In the genomic region with DNA sequence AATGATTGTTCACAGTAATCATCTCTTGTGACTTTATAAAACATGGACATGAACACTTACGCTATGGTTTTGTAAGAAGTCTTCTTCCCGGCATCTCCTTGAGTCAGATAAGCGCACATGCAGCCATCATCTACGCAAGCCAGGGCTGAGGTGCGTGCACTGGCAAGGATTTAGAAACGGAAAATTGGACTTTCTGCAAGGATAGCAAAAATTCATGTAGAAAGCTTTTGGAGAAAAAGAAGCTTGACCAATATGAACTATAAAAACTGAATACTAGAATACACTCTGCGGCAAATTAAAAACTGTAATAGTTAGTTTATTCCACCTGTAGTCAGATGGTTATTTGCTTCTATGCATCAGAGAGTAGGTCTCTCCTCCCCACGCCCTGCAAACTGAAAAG, we compare ENCODE assay signal across 2 cellular contexts.
A peak's percentile ranks its signal among the peaks of the same experiment; 100 is the strongest.
TF ChIP-seq lines count a peak whose summit lies in the region.

No MANE protein-coding gene starts in this region.

TF ChIP-seq in HepG2, 621 proteins besides CTCF, POLR2A, EP300 and RAD21:
- TF ChIP-seq MAFK (conservative IDR thresholded peaks at IDR 0.05 in 1 of 2, IDR thresholded peaks at IDR 0.05 in 1 of 2; ENCODE audit: low read length in 2 of 2): peak; percentile 29 to 69; a peak in 3 of 4 replicates
- peak; percentile 53 for TF ChIP-seq MAFF (IDR thresholded peaks at IDR 0.05; ENCODE audit: low read depth, low read length)
- TF ChIP-seq ZSCAN31 (CRISPR knock-in tag; IDR thresholded peaks at IDR 0.05; ENCODE audit: low read depth): no peak
- TF ChIP-seq POLR2G (IDR thresholded peaks at IDR 0.05; ENCODE audit: low read depth, low read length): no peak
- TF ChIP-seq TAF15 (IDR thresholded peaks at IDR 0.05; ENCODE audit: low read depth, low read length, poor library complexity, severe bottlenecking): no peak
- TF ChIP-seq ZNF768 (CRISPR knock-in tag; IDR thresholded peaks at IDR 0.05): no peak
- TF ChIP-seq, protein P1, sequence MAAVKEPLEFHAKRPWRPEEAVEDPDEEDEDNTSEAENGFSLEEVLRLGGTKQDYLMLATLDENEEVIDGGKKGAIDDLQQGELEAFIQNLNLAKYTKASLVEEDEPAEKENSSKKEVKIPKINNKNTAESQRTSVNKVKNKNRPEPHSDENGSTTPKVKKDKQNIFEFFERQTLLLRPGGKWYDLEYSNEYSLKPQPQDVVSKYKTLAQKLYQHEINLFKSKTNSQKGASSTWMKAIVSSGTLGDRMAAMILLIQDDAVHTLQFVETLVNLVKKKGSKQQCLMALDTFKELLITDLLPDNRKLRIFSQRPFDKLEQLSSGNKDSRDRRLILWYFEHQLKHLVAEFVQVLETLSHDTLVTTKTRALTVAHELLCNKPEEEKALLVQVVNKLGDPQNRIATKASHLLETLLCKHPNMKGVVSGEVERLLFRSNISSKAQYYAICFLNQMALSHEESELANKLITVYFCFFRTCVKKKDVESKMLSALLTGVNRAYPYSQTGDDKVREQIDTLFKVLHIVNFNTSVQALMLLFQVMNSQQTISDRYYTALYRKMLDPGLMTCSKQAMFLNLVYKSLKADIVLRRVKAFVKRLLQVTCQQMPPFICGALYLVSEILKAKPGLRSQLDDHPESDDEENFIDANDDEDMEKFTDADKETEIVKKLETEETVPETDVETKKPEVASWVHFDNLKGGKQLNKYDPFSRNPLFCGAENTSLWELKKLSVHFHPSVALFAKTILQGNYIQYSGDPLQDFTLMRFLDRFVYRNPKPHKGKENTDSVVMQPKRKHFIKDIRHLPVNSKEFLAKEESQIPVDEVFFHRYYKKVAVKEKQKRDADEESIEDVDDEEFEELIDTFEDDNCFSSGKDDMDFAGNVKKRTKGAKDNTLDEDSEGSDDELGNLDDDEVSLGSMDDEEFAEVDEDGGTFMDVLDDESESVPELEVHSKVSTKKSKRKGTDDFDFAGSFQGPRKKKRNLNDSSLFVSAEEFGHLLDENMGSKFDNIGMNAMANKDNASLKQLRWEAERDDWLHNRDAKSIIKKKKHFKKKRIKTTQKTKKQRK (IDR thresholded peaks at IDR 0.05; ENCODE audit: low read length): no peak

TF ChIP-seq in A549, 52 proteins besides CTCF, POLR2A, EP300 and RAD21:
- TF ChIP-seq SMC3 (IDR thresholded peaks at IDR 0.05) (no peak), RFX5 (IDR thresholded peaks at IDR 0.05) (no peak), SREBF2 (IDR thresholded peaks at IDR 0.05) (no peak), NFE2L2 (conservative IDR thresholded peaks at IDR 0.05; ENCODE audit: low read length) (no peak), NPAS2 (CRISPR knock-in tag; IDR thresholded peaks at IDR 0.05; ENCODE audit: borderline replicate concordance) (no peak), KDM1A (IDR thresholded peaks at IDR 0.05; ENCODE audit: low read depth) (no peak), MAFK (IDR thresholded peaks at IDR 0.05; ENCODE audit: partially characterized antibody) (peak; percentile 47)
